8 cellular contexts compared by ENCODE assay signal in genomic region chr7:50069613-50070012, GRCh38. TPM values are rescaled to one million over a fixed set of nuclear protein-coding genes. Genes with fewer than 3 reads are reported as not detected.
A peak's percentile ranks its signal among the peaks of the same experiment; 100 is the strongest.
DNase-seq lines count a peak whose midpoint lies in the region; ATAC-seq, FAIRE-seq and TF ChIP-seq lines count a peak whose summit lies in the region.

No MANE protein-coding gene starts in this region.

- peaks cover 9% of the 10 kb centered on the region for H3K27me3 Mint-ChIP-seq in activated CD8-positive, alpha-beta memory T cell treated with anti-CD3 and anti-CD28 coated beads, Interleukin-2, amount 10 ng/mL, durations not matched to agents 7 days and 5 days
- H3K27me3 Mint-ChIP-seq in nephron (ENCODE audit: low read depth) = peaks cover 4% of the 10 kb centered on the region

- DNase-seq in activated CD8-positive, alpha-beta memory T cell treated with anti-CD3 and anti-CD28 coated beads, Interleukin-2, amount 10 ng/mL, durations not matched to agents 7 days and 5 days = peak; percentile 42
- no peak for DNase-seq in activated CD8-positive, alpha-beta memory T cell treated with anti-CD3 and anti-CD28 coated beads, Interleukin-2, amount 50 U/mL, for 4 hours
- peak; percentile 26 for DNase-seq in RWPE1 (ENCODE audit: low spot score)
- DNase-seq in H1 (ENCODE audit: low read depth in 1 of 2, low spot score in 2 of 2) = no peak
- DNase-seq in HTR-8/SVneo (ENCODE audit: insufficient read length, low spot score) = no peak
- no peak for DNase-seq in KBM-7

- H3K4me1 ChIP-seq in H1 (replicated peaks in 1 of 4; ENCODE audit: control insufficient read depth in 3 of 4, insufficient read depth in 4 of 4, low read length in 3 of 4) = peaks cover 3 to 15% (median 7%) of the 10 kb centered on the region in 4 experiments; a peak in 4 of 7 replicates

- H2AK5ac ChIP-seq in H1 (ENCODE audit: low read depth, low read length) = peak overlapping the region; percentile 61; the same call in 1 of the 2 replicates

- no peaks in the 10 kb centered on the region for H3K27me3 ChIP-seq in H1 (replicated peaks in 1 of 4; ENCODE audit: control insufficient read depth in 3 of 4, extremely low read depth in 1 of 4, insufficient read depth in 3 of 4, low read length in 3 of 4)

- peak overlapping the region; percentile 49 for H3K27ac Mint-ChIP-seq in activated CD8-positive, alpha-beta memory T cell treated with anti-CD3 and anti-CD28 coated beads, Interleukin-2, amount 10 ng/mL, durations not matched to agents 7 days and 5 days
- H3K27ac Mint-ChIP-seq in nephron = peak overlapping the region; percentile 93 to 97 (median 96)

- peak overlapping the region; percentile 18 for H4K5ac ChIP-seq in H1 (ENCODE audit: insufficient read length, low read depth, low read length)

- no peaks in the 10 kb centered on the region for H3K79me2 ChIP-seq in H1 (ENCODE audit: control insufficient read depth in 1 of 2, insufficient read depth in 2 of 2, low read length in 2 of 2)

- CTCF ChIA-PET in activated CD8-positive, alpha-beta memory T cell treated with anti-CD3 and anti-CD28 coated beads, Interleukin-2, amount 10 ng/mL, durations not matched to agents 7 days and 5 days (lab: Charles Lee) = interaction anchor here (1.0 to 1.5 kb wide), 2 partner anchors 23 to 41 kb away, joined by 3 to 4 read pairs; partner anchors contain the start of gene ZPBP
- CTCF ChIA-PET in RWPE1 (lab: Yijun Ruan, JAX) (no interaction called here), H1 (lab: Charles Lee; ENCODE audit: partially characterized antibody) (no interaction called here)

- peaks cover 0 to 14% (median 3%) of the 10 kb centered on the region in 4 experiments; a peak in 2 of 8 replicates for H3K36me3 ChIP-seq in H1 (ENCODE audit: control insufficient read depth in 2 of 4, insufficient read depth in 4 of 4, low read length in 3 of 4)

- H2BK15ac ChIP-seq in H1 (ENCODE audit: low read length) = peak overlapping the region; percentile 63; the same call in 1 of the 2 replicates

- H3K36me3 Mint-ChIP-seq in activated CD8-positive, alpha-beta memory T cell treated with anti-CD3 and anti-CD28 coated beads, Interleukin-2, amount 10 ng/mL, durations not matched to agents 7 days and 5 days = peaks cover 2% of the 10 kb centered on the region
- H3K36me3 Mint-ChIP-seq in nephron (ENCODE audit: low read depth) = no peaks in the 10 kb centered on the region

- H3K4me3 Mint-ChIP-seq in activated CD8-positive, alpha-beta memory T cell treated with anti-CD3 and anti-CD28 coated beads, Interleukin-2, amount 10 ng/mL, durations not matched to agents 7 days and 5 days = peak overlapping the region; percentile 71
- peak overlapping the region; percentile 20 to 81 (median 78) for H3K4me3 Mint-ChIP-seq in nephron

- no peaks in the 10 kb centered on the region for H4K20me1 ChIP-seq in H1 (replicated peaks in 1 of 2; ENCODE audit: control insufficient read depth in 1 of 2, insufficient read depth in 2 of 2, low read length in 2 of 2)

- no peak for TF ChIP-seq RAD21 in H1 (IDR thresholded peaks at IDR 0.05 in 1 of 2, conservative IDR thresholded peaks at IDR 0.05 in 1 of 2; ENCODE audit: low read depth in 2 of 2, low read length in 2 of 2)

- peak; percentile 67 for ATAC-seq in activated CD8-positive, alpha-beta memory T cell treated with anti-CD3 and anti-CD28 coated beads, Interleukin-2, amount 10 ng/mL, durations not matched to agents 7 days and 5 days
- ATAC-seq in HG03025 (IDR thresholded peaks at IDR 0.05; ENCODE audit: low FRiP score, unreplicated experiment) = peak; percentile 51

- H3K9me3 ChIP-seq in H1 (ENCODE audit: insufficient read depth in 2 of 2, low read depth in 1 of 2, low read length in 1 of 2) = peaks cover 27 to 44% of the 10 kb centered on the region in 2 experiments

- TF ChIP-seq POLR2A in H1 (IDR thresholded peaks at IDR 0.05; ENCODE audit: control extremely low read depth in 1 of 2, low read depth in 2 of 2, low read length in 2 of 2) = no peak

- WGBS in H1 (ENCODE audit: extremely low coverage in 1 of 2, insufficient coverage in 1 of 2, insufficient read length in 1 of 2, insufficient replicate concordance in 2 of 2, low coverage in 1 of 2, low lambda C conversion rate in 2 of 2, missing lambda C conversion rate in 1 of 2), 2 experiments = 81% methylated on average over 7 of the region's 8 CpGs; no CpG with 5 or more reads in 1 of the 2 experiments

- H3K14ac ChIP-seq in H1 (ENCODE audit: insufficient read length) = no peak overlapping the region

- H2BK120ac ChIP-seq in H1 (replicated peaks; ENCODE audit: low read depth, low read length) = peak overlapping the region; percentile 97

- H2BK12ac ChIP-seq in H1 (ENCODE audit: low read depth, low read length) = peak overlapping the region; percentile 40

- TF ChIP-seq CTCF in RWPE1 (conservative IDR thresholded peaks at IDR 0.05; ENCODE audit: low read depth) = no peak
- TF ChIP-seq CTCF in H1 (IDR thresholded peaks at IDR 0.05; ENCODE audit: control extremely low read depth in 1 of 3, insufficient read depth in 1 of 3, low read depth in 1 of 3, low read length in 3 of 3) = no peak
- no peak for TF ChIP-seq CTCF in nephron (IDR thresholded peaks at IDR 0.05; ENCODE audit: unreplicated experiment in 3 of 3)

- no peak overlapping the region for H3K9ac ChIP-seq in H1 (replicated peaks in 1 of 4; ENCODE audit: extremely low read depth in 1 of 4, low read depth in 3 of 4, low read length in 3 of 4)

- no peak overlapping the region for H3K56ac ChIP-seq in H1 (replicated peaks; ENCODE audit: insufficient read length, low read depth, low read length)

- H2BK20ac ChIP-seq in H1 (ENCODE audit: low read length) = peak overlapping the region; percentile 96

- TF ChIP-seq EP300 in H1 (IDR thresholded peaks at IDR 0.05; ENCODE audit: borderline replicate concordance in 1 of 2, low read depth in 2 of 2, low read length in 2 of 2) = no peak

- H3K4me1 Mint-ChIP-seq in activated CD8-positive, alpha-beta memory T cell treated with anti-CD3 and anti-CD28 coated beads, Interleukin-2, amount 10 ng/mL, durations not matched to agents 7 days and 5 days = peaks cover 13% of the 10 kb centered on the region
- peaks cover 16% of the 10 kb centered on the region for H3K4me1 Mint-ChIP-seq in nephron

- peaks cover 13% of the 10 kb centered on the region for H3K9me3 Mint-ChIP-seq in activated CD8-positive, alpha-beta memory T cell treated with anti-CD3 and anti-CD28 coated beads, Interleukin-2, amount 10 ng/mL, durations not matched to agents 7 days and 5 days (ENCODE audit: low read depth)
- H3K9me3 Mint-ChIP-seq in nephron = peaks cover 36% of the 10 kb centered on the region

- H4K91ac ChIP-seq in H1 (replicated peaks; ENCODE audit: insufficient read length, low read length) = peak overlapping the region; percentile 91

- peak overlapping the region in 2 of 4 experiments; percentile 19 to 43; a peak in 6 of 8 replicates for H3K4me3 ChIP-seq in H1 (ENCODE audit: extremely low read depth in 1 of 4, insufficient read depth in 2 of 4, low read depth in 3 of 4, low read length in 4 of 4)

- H3K4me2 ChIP-seq in H1 (ENCODE audit: insufficient read depth in 1 of 2, low read depth in 2 of 2, low read length in 2 of 2) = peak overlapping the region; percentile 53 to 58; a peak in 3 of 4 replicates

- no peaks in the 10 kb centered on the region for H3K23me2 ChIP-seq in H1 (ENCODE audit: low read depth, low read length)

- peak overlapping the region; percentile 60 for H2AFZ ChIP-seq in H1 (ENCODE audit: low read length)

- FAIRE-seq in H1 (lab: Jason Lieb, UNC) = no peak
- FAIRE-seq in HTR-8/SVneo (lab: Jason Lieb, UNC) = no peak

- no peak overlapping the region for H3K23ac ChIP-seq in H1 (ENCODE audit: insufficient read length)

- in situ Hi-C loops in KBM-7 (cut with MboI; ENCODE audit: low pct_unique_long_range_greater_than_20kb, low sequenced_read_pairs) = no loop called here

- no peak overlapping the region; the same call in 1 of the 2 replicates for H4K8ac ChIP-seq in H1 (ENCODE audit: extremely low read depth, insufficient read depth, low read length)

- H3K4ac ChIP-seq in H1 (replicated peaks; ENCODE audit: insufficient read length, low read depth, low read length) = no peak overlapping the region

- H3K18ac ChIP-seq in H1 (ENCODE audit: extremely low read depth, low read length) = peak overlapping the region; percentile 79

- peak overlapping the region; percentile 74 for H2BK5ac ChIP-seq in H1 (ENCODE audit: low read depth, low read length)

- peak overlapping the region; percentile 62 for H3K27ac ChIP-seq in RWPE1
- peak overlapping the region; percentile 84 for H3K27ac ChIP-seq in H1 (ENCODE audit: low read depth, low read length)

- POLR2A ChIA-PET in RWPE1 (lab: Yijun Ruan, JAX; ENCODE audit: low non-redundant PET) (no interaction called here), H1 (lab: Charles Lee; ENCODE audit: partially characterized antibody) (interaction anchor here (0.6 to 2.2 kb wide), 2 partner anchors 11 to 280 kb away, joined by 3 to 4 read pairs; no protein-coding TSS in a partner anchor)

- no peaks in the 10 kb centered on the region for H3K79me1 ChIP-seq in H1 (ENCODE audit: low read depth, low read length)

TF ChIP-seq in H1, 55 proteins besides CTCF, POLR2A, EP300 and RAD21 (continues in another document):
- TF ChIP-seq MAX (IDR thresholded peaks at IDR 0.05) (no peak), MAFK (IDR thresholded peaks at IDR 0.05; ENCODE audit: low read depth, low read length) (no peak), SAP30 (IDR thresholded peaks at IDR 0.05; ENCODE audit: insufficient read depth, insufficient replicate concordance, low read length) (no peak), CREB1 (IDR thresholded peaks at IDR 0.05) (no peak)

RNA-seq across cellular contexts. Expression of gene ZPBP, which starts 23.4 kb away (rescaled TPM):
- total RNA-seq in activated CD8-positive, alpha-beta memory T cell treated with anti-CD3 and anti-CD28 coated beads, Interleukin-2, amount 10 ng/mL, durations not matched to agents 7 days and 5 days = not detected
- not detected in 2 replicates for total RNA-seq in H1 (2021; fragmentation: NEBNext Ultra II Directional; extraction: Animal tissue kit (Norgen Biotek cat#: 25700))
- not detected in 2 replicates for polyA plus RNA-seq in H1 (2011; rRNA removed)
- polyA plus RNA-seq in H1 (2011; cell fraction: cytosol; rRNA removed) = not detected
- 0.34 TPM for polyA plus RNA-seq in H1 (2011; cell fraction: nucleus; rRNA removed)
- polyA plus RNA-seq in H1 (2012, experiment 1 of 2) = not detected in 4 replicates
- polyA plus RNA-seq in H1 (2012, experiment 2 of 2) = not detected
- not detected for polyA plus RNA-seq in H1 (2013, experiment 1 of 2)
- polyA plus RNA-seq in H1 (2013, experiment 2 of 2) = not detected
- polyA minus RNA-seq in H1 (2011; rRNA and poly(A)+ RNA removed) = not detected in 2 replicates
- polyA minus RNA-seq in H1 (2011; cell fraction: cytosol; rRNA and poly(A)+ RNA removed) = not detected
- polyA minus RNA-seq in H1 (2011; cell fraction: nucleus; rRNA and poly(A)+ RNA removed) = not detected

Comparison
In these comparisons a context has a peak if more than half of its experiments do, and no peak if none do; other contexts are left out.
1. DNase-seq: peak in activated CD8-positive, alpha-beta memory T cell treated with anti-CD3 and anti-CD28 coated beads, Interleukin-2, amount 10 ng/mL, durations not matched to agents 7 days and 5 days (single experiment) and RWPE1 (single experiment); none in activated CD8-positive, alpha-beta memory T cell treated with anti-CD3 and anti-CD28 coated beads, Interleukin-2, amount 50 U/mL, for 4 hours (single experiment), H1 (0 of 2), HTR-8/SVneo (single experiment) and KBM-7 (single experiment).